10 cellular contexts compared by ENCODE assay signal in the genomic region with DNA sequence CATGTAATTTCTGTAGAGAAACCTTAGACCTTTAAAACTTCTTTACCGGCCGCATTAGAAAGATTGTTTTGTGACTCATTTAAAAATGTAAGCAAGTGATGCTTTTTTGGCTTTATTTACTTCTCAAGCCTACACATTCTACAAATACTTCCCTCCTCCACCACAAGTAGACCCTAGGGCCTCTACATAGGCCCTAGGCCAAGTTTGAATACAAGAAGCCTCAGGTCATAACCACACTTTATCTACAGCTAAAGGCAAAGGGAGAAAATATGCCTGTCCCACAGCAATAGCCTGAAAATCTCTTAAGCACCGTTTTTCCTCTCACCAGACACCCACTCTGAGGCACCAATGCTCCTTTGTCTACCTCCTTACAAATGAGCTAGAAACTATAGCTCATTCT. TPM values are rescaled to one million over a fixed set of nuclear protein-coding genes. Genes with fewer than 3 reads are reported as not detected.
DNase-seq lines count a peak whose midpoint lies in the region; ATAC-seq, FAIRE-seq and TF ChIP-seq lines count a peak whose summit lies in the region.
"Had no signal": no experiment of that assay in that cellular context is flagged by ENCODE, and none has a peak within 500 bp of the region (broad histone marks: within the 10 kb centered on the region; RNA-seq: fewer than 3 reads in every experiment).

No MANE protein-coding gene starts in this region.

- no peak for TF ChIP-seq CTCF in Calu3 (IDR thresholded peaks at IDR 0.05; ENCODE audit: unreplicated experiment)
- TF ChIP-seq CTCF in RWPE2 (IDR thresholded peaks at IDR 0.05; ENCODE audit: poor library complexity, severe bottlenecking) = no peak
- no peak for TF ChIP-seq CTCF in psoas muscle (IDR thresholded peaks at IDR 0.05)

- H3K27ac ChIP-seq in RWPE2 (ENCODE audit: poor library complexity, severe bottlenecking) (peak overlapping the region; percentile 2), psoas muscle (peak overlapping the region; percentile 28)

- H3K36me3 ChIP-seq in RWPE2 (ENCODE audit: low read depth) (peaks cover 85% of the 10 kb centered on the region), psoas muscle (ENCODE audit: insufficient read depth in 1 of 2, low read depth in 1 of 2) (peaks cover 6 to 91% of the 10 kb centered on the region in 2 donors), HAP-1 (replicated peaks) (peaks cover 59% of the 10 kb centered on the region)

- H3K9me3 Mint-ChIP-seq in Calu3 (ENCODE audit: low read depth, unreplicated experiment) = no peaks in the 10 kb centered on the region

- H3K27me3 ChIP-seq in RWPE2 (ENCODE audit: insufficient read depth, poor library complexity, severe bottlenecking) (no peaks in the 10 kb centered on the region), psoas muscle (ENCODE audit: insufficient read depth in 3 of 3, low read length in 2 of 3) (no peaks in the 10 kb centered on the region), HAP-1 (ENCODE audit: low read depth) (no peaks in the 10 kb centered on the region)

- WGBS in psoas muscle, 3 donors = 47 to 59% (median 59%) methylated on average over 3 of the region's 3 CpGs

- H3K4me1 ChIP-seq in RWPE2 (ENCODE audit: insufficient read depth, poor library complexity, severe bottlenecking) (peaks cover 7% of the 10 kb centered on the region), psoas muscle (peaks cover 17% of the 10 kb centered on the region), HAP-1 (peaks cover 6% of the 10 kb centered on the region)

- intact Hi-C loops in Calu3 (cut with micrococcal nuclease; ENCODE audit: unreplicated experiment) (no loop called here), psoas muscle (cut with DNase I) (loop anchor here in 1 of 2 donors (5.0 kb wide), 1 partner anchor 45 kb away; no protein-coding TSS in a partner anchor)

- H3K4me3 ChIP-seq in RWPE2 (ENCODE audit: severe bottlenecking) (no peak overlapping the region), psoas muscle (no peak overlapping the region), HAP-1 (no peak overlapping the region)

- in situ Hi-C loops in HAP-1 (cut with MboI; ENCODE audit: low sequenced_read_pairs) = no loop called here

- H3K9me3 ChIP-seq in RWPE2 (ENCODE audit: severe bottlenecking) (no peaks in the 10 kb centered on the region), psoas muscle (no peaks in the 10 kb centered on the region), HAP-1 (no peaks in the 10 kb centered on the region)

- no peak for DNase-seq in Calu3
- DNase-seq in RWPE2 (ENCODE audit: low spot score) = no peak
- DNase-seq in fibroblast of the conjunctiva (ENCODE audit: low read depth) = peak; percentile 73
- no peak for DNase-seq in psoas muscle
- no peak for DNase-seq in GM12891 (ENCODE audit: insufficient read length, low spot score)
- no peak for DNase-seq in DMS53 (lab: John Stamatoyannopoulos, UW)
- no peak for DNase-seq in HAP-1 (ENCODE audit: low spot score in 2 of 2)
- DNase-seq: activated gamma-delta T cell, NCI-H2029 had no signal

- FAIRE-seq in GM12891 (lab: Jason Lieb, UNC) = no peak

- CTCF ChIA-PET in Calu3 (lab: Charles Lee) = interaction anchor here (0.6 to 1.0 kb wide), 2 partner anchors 11 to 26 kb away, joined by 3 read pairs; no protein-coding TSS in a partner anchor

- peak; percentile 32; the same call in 1 of the 3 replicates for ATAC-seq in RWPE2 (ENCODE audit: low read depth)
- ATAC-seq in psoas muscle = no peak
- no peak for ATAC-seq in GM18870 (IDR thresholded peaks at IDR 0.05; ENCODE audit: unreplicated experiment)

- peaks cover 26% of the 10 kb centered on the region for H3K4me1 Mint-ChIP-seq in Calu3 (ENCODE audit: low read depth, unreplicated experiment)

- H3K36me3 Mint-ChIP-seq in Calu3 (ENCODE audit: insufficient read depth, unreplicated experiment) = peaks cover 81% of the 10 kb centered on the region

- H3K27me3 Mint-ChIP-seq in Calu3 (ENCODE audit: unreplicated experiment) = no peaks in the 10 kb centered on the region

- H3K4me3 Mint-ChIP-seq in Calu3 (ENCODE audit: low read depth, unreplicated experiment) = no peak overlapping the region

- TF ChIP-seq POLR2A in GM12891 (IDR thresholded peaks at IDR 0.05; ENCODE audit: low read depth, low read length) = no peak

- H3K27ac Mint-ChIP-seq in Calu3 (ENCODE audit: unreplicated experiment) = peak overlapping the region; percentile 48

- no TSS peak for BruUV-seq in Calu3 (replicated peaks; lab: Mats Ljungman, UMichigan)

TF ChIP-seq in GM12891, 5 proteins besides CTCF, POLR2A, EP300 and RAD21:
- TF ChIP-seq POU2F2 (IDR thresholded peaks at IDR 0.05; ENCODE audit: low read depth, low read length) (no peak), POLR2AphosphoS5 (IDR thresholded peaks at IDR 0.05; ENCODE audit: low read depth, low read length) (no peak), TAF1 (IDR thresholded peaks at IDR 0.05; ENCODE audit: low read depth, low read length) (no peak), SPI1 (IDR thresholded peaks at IDR 0.05; ENCODE audit: low read depth, low read length) (no peak), PAX5 (IDR thresholded peaks at IDR 0.05; ENCODE audit: insufficient read depth, low read length, severe bottlenecking) (no peak)

RNA-seq across cellular contexts. Expression of a gene that starts 53.9 kb away (rescaled TPM):
- 350 and 377 TPM in 2 replicates for total RNA-seq in Calu3 (2022)
- 100 to 1,000 TPM; 139 to 394 (median 224) TPM for total RNA-seq in psoas muscle
- polyA plus RNA-seq in psoas muscle = 100 to 1,000 TPM in 2 of 3 donors, 10 to 100 TPM in 1; 73.6 to 201 (median 142) TPM
- 64.7 TPM for polyA plus RNA-seq in GM12891 (2012; ENCODE audit: low read depth, missing spikeins)
